ENCODE assay signal across 1 cellular context in the genomic region with DNA sequence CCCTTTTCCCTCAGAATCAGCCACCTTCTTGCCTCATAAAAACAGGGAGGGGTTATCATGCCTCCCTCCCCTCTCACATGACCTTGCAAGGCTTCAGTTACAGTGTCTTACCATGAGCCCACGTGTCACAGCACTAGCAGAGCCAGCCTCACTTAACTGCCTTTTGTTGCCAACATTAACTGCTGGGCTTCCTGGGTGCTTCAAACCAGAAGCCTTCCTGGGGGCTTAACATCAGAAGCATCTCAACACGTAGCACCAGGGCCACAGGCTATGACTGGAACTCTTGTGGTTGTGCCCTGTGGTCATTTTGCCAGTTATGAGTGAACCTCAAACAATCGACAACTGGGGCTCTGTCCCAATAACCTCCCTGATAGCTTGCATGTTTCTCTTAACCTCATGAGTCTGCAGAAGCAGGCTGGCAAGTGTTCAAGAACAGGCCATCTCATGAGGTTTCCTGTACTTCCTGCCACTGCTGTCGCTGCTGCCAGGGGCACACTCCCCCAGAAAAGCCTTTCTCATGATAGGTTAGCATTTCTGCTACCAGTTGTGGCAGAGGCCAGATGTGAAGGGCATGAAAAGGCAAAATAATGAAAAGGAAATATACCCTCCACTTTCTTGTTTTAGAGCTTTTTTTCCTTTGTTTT.
TF ChIP-seq lines count a peak whose summit lies in the region.

No MANE protein-coding gene starts in this region.

TF ChIP-seq in K562, 482 proteins besides CTCF, POLR2A, EP300 and RAD21 (continued from another document and continues in another):
- TF ChIP-seq ZKSCAN1 (IDR thresholded peaks at IDR 0.05; ENCODE audit: low read depth, low read length), result no peak
- TF ChIP-seq HNRNPLL (IDR thresholded peaks at IDR 0.05; ENCODE audit: low read depth, low read length, poor library complexity, severe bottlenecking), result no peak
- TF ChIP-seq NCOR1 (IDR thresholded peaks at IDR 0.05), result no peak
- no peak for TF ChIP-seq ZFX (CRISPR knock-in tag; IDR thresholded peaks at IDR 0.05)
- no peak for TF ChIP-seq SRSF7 (optimal IDR thresholded peaks at IDR 0.05; ENCODE audit: low read depth, low read length)
- no peak for TF ChIP-seq SMARCB1 (IDR thresholded peaks at IDR 0.05; ENCODE audit: insufficient read length, low read depth)
- peak; percentile 80 for TF ChIP-seq NFIC (IDR thresholded peaks at IDR 0.05)
- no peak for TF ChIP-seq IRF2 (CRISPR knock-in tag; IDR thresholded peaks at IDR 0.05)
- no peak for TF ChIP-seq NONO (IDR thresholded peaks at IDR 0.05; ENCODE audit: low read depth in 2 of 2, low read length in 1 of 2)
- TF ChIP-seq, protein P1, sequence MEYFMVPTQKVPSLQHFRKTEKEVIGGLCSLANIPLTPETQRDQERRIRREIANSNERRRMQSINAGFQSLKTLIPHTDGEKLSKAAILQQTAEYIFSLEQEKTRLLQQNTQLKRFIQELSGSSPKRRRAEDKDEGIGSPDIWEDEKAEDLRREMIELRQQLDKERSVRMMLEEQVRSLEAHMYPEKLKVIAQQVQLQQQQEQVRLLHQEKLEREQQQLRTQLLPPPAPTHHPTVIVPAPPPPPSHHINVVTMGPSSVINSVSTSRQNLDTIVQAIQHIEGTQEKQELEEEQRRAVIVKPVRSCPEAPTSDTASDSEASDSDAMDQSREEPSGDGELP (CRISPR knock-in tag; IDR thresholded peaks at IDR 0.05; ENCODE audit: borderline replicate concordance), result peak; percentile 48; the same call in 1 of the 2 replicates
- TF ChIP-seq PTTG1 (tag; IDR thresholded peaks at IDR 0.05; ENCODE audit: low read depth), result peak; percentile 15; the same call in 1 of the 2 replicates
- no peak for TF ChIP-seq HCFC1 (IDR thresholded peaks at IDR 0.05; ENCODE audit: low read depth, low read length)
- TF ChIP-seq POLR2AphosphoS5 (IDR thresholded peaks at IDR 0.05; ENCODE audit: control insufficient read depth, insufficient read depth, low read depth, low read length), result no peak
- TF ChIP-seq ZNF134 (CRISPR knock-in tag; conservative IDR thresholded peaks at IDR 0.05), result no peak; the same call in 1 of the 2 replicates
- no peak for TF ChIP-seq ZFPM2 (CRISPR knock-in tag; IDR thresholded peaks at IDR 0.05)
- TF ChIP-seq COPS2 (conservative IDR thresholded peaks at IDR 0.05), result no peak
- TF ChIP-seq PML (IDR thresholded peaks at IDR 0.05; ENCODE audit: low read length), result no peak
- TF ChIP-seq RCOR1 (IDR thresholded peaks at IDR 0.05; ENCODE audit: borderline replicate concordance in 1 of 2, low read depth in 2 of 2, low read length in 2 of 2), result peak in 1 of 2 experiments; percentile 9; a peak in 1 of 4 replicates
- TF ChIP-seq E2F5 (CRISPR knock-in tag; IDR thresholded peaks at IDR 0.05), result 0 out of 2 replicates have a peak, but pooled peaks have one; percentile 55
- TF ChIP-seq NR2F6 (CRISPR knock-in tag; IDR thresholded peaks at IDR 0.05), result no peak
- TF ChIP-seq E2F6 (IDR thresholded peaks at IDR 0.05; ENCODE audit: borderline replicate concordance in 1 of 2, extremely low read depth in 1 of 2, insufficient read depth in 1 of 2, insufficient read length in 1 of 2, low read depth in 1 of 2, low read length in 1 of 2, poor library complexity in 1 of 2, severe bottlenecking in 1 of 2), result peak; percentile 85 to 88
- peak; percentile 96 for TF ChIP-seq ZNF584 (CRISPR knock-in tag; IDR thresholded peaks at IDR 0.05; ENCODE audit: low read depth)
- TF ChIP-seq ZNF318 (IDR thresholded peaks at IDR 0.05; ENCODE audit: borderline replicate concordance in 1 of 2, low read depth in 1 of 2), result no peak
- TF ChIP-seq ZNF507 (tag; conservative IDR thresholded peaks at IDR 0.05), result no peak
- TF ChIP-seq ZNF143 (CRISPR knock-in tag; IDR thresholded peaks at IDR 0.05), result no peak
- no peak for TF ChIP-seq BDP1 (IDR thresholded peaks at IDR 0.05; ENCODE audit: insufficient read depth, insufficient read length)
- peak; percentile 71; the same call in 1 of the 2 replicates for TF ChIP-seq ZNF212 (CRISPR knock-in tag; IDR thresholded peaks at IDR 0.05)
- TF ChIP-seq NCOA6 (IDR thresholded peaks at IDR 0.05), result no peak
- TF ChIP-seq, protein P2, sequence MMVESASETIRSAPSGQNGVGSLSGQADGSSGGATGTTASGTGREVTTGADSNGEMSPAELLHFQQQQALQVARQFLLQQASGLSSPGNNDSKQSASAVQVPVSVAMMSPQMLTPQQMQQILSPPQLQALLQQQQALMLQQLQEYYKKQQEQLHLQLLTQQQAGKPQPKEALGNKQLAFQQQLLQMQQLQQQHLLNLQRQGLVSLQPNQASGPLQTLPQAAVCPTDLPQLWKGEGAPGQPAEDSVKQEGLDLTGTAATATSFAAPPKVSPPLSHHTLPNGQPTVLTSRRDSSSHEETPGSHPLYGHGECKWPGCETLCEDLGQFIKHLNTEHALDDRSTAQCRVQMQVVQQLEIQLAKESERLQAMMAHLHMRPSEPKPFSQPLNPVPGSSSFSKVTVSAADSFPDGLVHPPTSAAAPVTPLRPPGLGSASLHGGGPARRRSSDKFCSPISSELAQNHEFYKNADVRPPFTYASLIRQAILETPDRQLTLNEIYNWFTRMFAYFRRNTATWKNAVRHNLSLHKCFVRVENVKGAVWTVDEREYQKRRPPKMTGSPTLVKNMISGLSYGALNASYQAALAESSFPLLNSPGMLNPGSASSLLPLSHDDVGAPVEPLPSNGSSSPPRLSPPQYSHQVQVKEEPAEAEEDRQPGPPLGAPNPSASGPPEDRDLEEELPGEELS (CRISPR knock-in tag; IDR thresholded peaks at IDR 0.05; ENCODE audit: borderline replicate concordance), result no peak
- TF ChIP-seq KDM5B (IDR thresholded peaks at IDR 0.05; ENCODE audit: insufficient replicate concordance, low read depth, low read length), result no peak
- no peak for TF ChIP-seq ZNF174 (CRISPR knock-in tag; IDR thresholded peaks at IDR 0.05)
- peak; percentile 13 for TF ChIP-seq NEUROD1 (IDR thresholded peaks at IDR 0.05; ENCODE audit: borderline replicate concordance, low read depth, low read length, partially characterized antibody)
- TF ChIP-seq ELK3 (CRISPR knock-in tag; IDR thresholded peaks at IDR 0.05), result no peak
- peak; percentile 46; the same call in 1 of the 2 replicates for TF ChIP-seq TOE1 (IDR thresholded peaks at IDR 0.05; ENCODE audit: borderline replicate concordance)
- 0 out of 2 replicates have a peak, but pooled peaks have one; percentile 23 for TF ChIP-seq TOE1 (CRISPR knock-in tag; IDR thresholded peaks at IDR 0.05; ENCODE audit: borderline replicate concordance, low read depth)
- peak; percentile 69 for TF ChIP-seq ATF7 (IDR thresholded peaks at IDR 0.05)
- no peak for TF ChIP-seq NFYB (IDR thresholded peaks at IDR 0.05; ENCODE audit: extremely low read depth, insufficient read length)
- TF ChIP-seq PYGO2 (tag; IDR thresholded peaks at IDR 0.05), result peak; percentile 64; the same call in 1 of the 2 replicates
- TF ChIP-seq DACH1 (IDR thresholded peaks at IDR 0.05; ENCODE audit: partially characterized antibody), result no peak
- TF ChIP-seq SMARCE1 (IDR thresholded peaks at IDR 0.05), result no peak
- no peak for TF ChIP-seq ZNF551 (CRISPR knock-in tag; IDR thresholded peaks at IDR 0.05)
- no peak for TF ChIP-seq STAT5A (IDR thresholded peaks at IDR 0.05; ENCODE audit: borderline replicate concordance, low read length)
- TF ChIP-seq, protein P3, sequence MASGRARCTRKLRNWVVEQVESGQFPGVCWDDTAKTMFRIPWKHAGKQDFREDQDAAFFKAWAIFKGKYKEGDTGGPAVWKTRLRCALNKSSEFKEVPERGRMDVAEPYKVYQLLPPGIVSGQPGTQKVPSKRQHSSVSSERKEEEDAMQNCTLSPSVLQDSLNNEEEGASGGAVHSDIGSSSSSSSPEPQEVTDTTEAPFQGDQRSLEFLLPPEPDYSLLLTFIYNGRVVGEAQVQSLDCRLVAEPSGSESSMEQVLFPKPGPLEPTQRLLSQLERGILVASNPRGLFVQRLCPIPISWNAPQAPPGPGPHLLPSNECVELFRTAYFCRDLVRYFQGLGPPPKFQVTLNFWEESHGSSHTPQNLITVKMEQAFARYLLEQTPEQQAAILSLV (tag; IDR thresholded peaks at IDR 0.05), result peak; percentile 35
- no peak for TF ChIP-seq PHB (CRISPR knock-in tag; IDR thresholded peaks at IDR 0.05)
- peak; percentile 80; the same call in 1 of the 2 replicates for TF ChIP-seq NR4A1 (CRISPR knock-in tag; IDR thresholded peaks at IDR 0.05)
- peak; percentile 96 for TF ChIP-seq NR4A1 (tag; IDR thresholded peaks at IDR 0.05)
- TF ChIP-seq CTBP1 (IDR thresholded peaks at IDR 0.05; ENCODE audit: borderline replicate concordance), result peak; percentile 56; the same call in 1 of the 2 replicates
- no peak for TF ChIP-seq RBM17 (IDR thresholded peaks at IDR 0.05; ENCODE audit: borderline replicate concordance, low read depth, low read length)
- TF ChIP-seq EWSR1 (IDR thresholded peaks at IDR 0.05; ENCODE audit: borderline replicate concordance, low read depth, partially characterized antibody), result no peak
- no peak for TF ChIP-seq ZNF696 (CRISPR knock-in tag; conservative IDR thresholded peaks at IDR 0.05)
- peak; percentile 53; the same call in 1 of the 2 replicates for TF ChIP-seq ETV5 (CRISPR knock-in tag; IDR thresholded peaks at IDR 0.05; ENCODE audit: low read depth)
- peak; percentile 53; the same call in 1 of the 2 replicates for TF ChIP-seq ZNF444 (CRISPR knock-in tag; IDR thresholded peaks at IDR 0.05)
- TF ChIP-seq HMG20B (CRISPR knock-in tag; IDR thresholded peaks at IDR 0.05), result no peak
- TF ChIP-seq ZNF561 (CRISPR knock-in tag; conservative IDR thresholded peaks at IDR 0.05), result 0 out of 2 replicates have a peak, but pooled peaks have one; percentile 43
- no peak for TF ChIP-seq SIX5 (IDR thresholded peaks at IDR 0.05; ENCODE audit: borderline replicate concordance in 1 of 2, insufficient read depth in 1 of 2, low read depth in 1 of 2, low read length in 2 of 2)
